1 cellular context compared by ENCODE assay signal in the genomic region with DNA sequence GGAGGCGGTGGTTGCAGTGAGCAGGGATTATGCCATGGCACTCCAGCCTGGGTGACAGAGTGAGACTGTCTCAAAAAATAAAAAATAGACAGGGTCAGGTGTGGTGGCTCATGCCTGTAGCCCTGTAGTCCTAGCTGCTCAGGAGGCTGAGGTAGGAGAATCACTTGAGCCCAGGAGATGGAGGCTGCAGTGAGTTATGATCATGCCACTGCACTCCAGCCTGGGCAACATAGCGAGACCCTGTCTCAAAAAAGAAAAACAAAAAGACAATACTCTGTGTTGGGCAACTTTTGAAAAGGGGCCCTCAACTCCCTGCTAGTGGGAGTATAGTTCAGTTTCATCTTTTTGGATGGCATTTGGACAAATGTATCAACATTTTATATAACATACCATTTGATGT. TPM values are rescaled to one million over a fixed set of nuclear protein-coding genes. Genes with fewer than 3 reads are reported as not detected.
"Had no signal": no experiment of that assay in that cellular context is flagged by ENCODE, and none has a peak within 500 bp of the region (broad histone marks: within the 10 kb centered on the region; RNA-seq: fewer than 3 reads in every experiment).

No MANE protein-coding gene starts in this region.

RNA-seq across cellular contexts. Expression of a gene that starts 5.0 kb away (rescaled TPM):
- total RNA-seq: bronchial epithelial cell had no signal
